In the genomic region with DNA sequence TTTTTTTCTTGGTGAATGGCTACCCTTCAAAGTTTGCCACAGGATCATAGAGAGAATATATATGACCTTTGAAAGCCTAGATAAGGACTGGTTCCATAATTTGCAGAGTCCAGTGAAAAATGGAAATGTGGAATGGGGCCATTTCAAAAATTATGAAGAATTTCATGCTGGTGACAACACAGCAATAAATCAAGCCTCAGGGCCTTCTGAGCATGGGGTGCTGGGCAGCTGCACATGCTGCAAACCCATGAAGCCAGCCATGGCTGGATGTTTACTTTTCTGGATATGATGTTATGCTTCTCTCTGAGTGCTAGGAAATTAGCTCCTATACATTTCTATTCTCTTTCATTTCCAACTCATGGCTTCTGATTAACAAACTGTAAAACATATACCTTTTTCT, we compare ENCODE assay signal across 11 cellular contexts. TPM values are rescaled to one million over a fixed set of nuclear protein-coding genes. Genes with fewer than 3 reads are reported as not detected.
"Had no signal": no experiment of that assay in that cellular context is flagged by ENCODE, and none has a peak within 500 bp of the region (broad histone marks: within the 10 kb centered on the region; RNA-seq: fewer than 3 reads in every experiment).

No MANE protein-coding gene starts in this region.

- H3K4me3 ChIP-seq: GM23248, GM23338, HAP-1 had no signal

- H3K9me3 ChIP-seq: HAP-1 had no signal

- H3K27ac ChIP-seq: GM23248 had no signal

- DNase-seq: GM23248, GOT3, H7, H9, HCEC 1CT, HFFc6 had no signal

- FAIRE-seq: H1, H54 had no signal

- H3K9ac ChIP-seq: GM23248 had no signal

- ATAC-seq: GM23338, HCT116 had no signal

- H3K4me1 ChIP-seq: HAP-1 had no signal

- H3K27ac Mint-ChIP-seq: GM23338, H9, HFFc6 had no signal

- H3K36me3 ChIP-seq: HAP-1 had no signal

- H3K4me3 Mint-ChIP-seq: GM23338, H9, HFFc6 had no signal

- H3K9me3 Mint-ChIP-seq: GM23338, H9, HFFc6 had no signal

- H2AFZ ChIP-seq: GM23248, GM23338 had no signal

- H3K4me2 ChIP-seq: GM23338 had no signal

RNA-seq across cellular contexts. Expression of gene CFI, which starts 56.0 kb away (rescaled TPM):
- total RNA-seq: GM23338, H1, H7, H9, HFFc6 had no signal
- polyA plus RNA-seq: GM23338, H1 had no signal
